Comparison of ENCODE assay signal across 1 cellular context in the genomic region with DNA sequence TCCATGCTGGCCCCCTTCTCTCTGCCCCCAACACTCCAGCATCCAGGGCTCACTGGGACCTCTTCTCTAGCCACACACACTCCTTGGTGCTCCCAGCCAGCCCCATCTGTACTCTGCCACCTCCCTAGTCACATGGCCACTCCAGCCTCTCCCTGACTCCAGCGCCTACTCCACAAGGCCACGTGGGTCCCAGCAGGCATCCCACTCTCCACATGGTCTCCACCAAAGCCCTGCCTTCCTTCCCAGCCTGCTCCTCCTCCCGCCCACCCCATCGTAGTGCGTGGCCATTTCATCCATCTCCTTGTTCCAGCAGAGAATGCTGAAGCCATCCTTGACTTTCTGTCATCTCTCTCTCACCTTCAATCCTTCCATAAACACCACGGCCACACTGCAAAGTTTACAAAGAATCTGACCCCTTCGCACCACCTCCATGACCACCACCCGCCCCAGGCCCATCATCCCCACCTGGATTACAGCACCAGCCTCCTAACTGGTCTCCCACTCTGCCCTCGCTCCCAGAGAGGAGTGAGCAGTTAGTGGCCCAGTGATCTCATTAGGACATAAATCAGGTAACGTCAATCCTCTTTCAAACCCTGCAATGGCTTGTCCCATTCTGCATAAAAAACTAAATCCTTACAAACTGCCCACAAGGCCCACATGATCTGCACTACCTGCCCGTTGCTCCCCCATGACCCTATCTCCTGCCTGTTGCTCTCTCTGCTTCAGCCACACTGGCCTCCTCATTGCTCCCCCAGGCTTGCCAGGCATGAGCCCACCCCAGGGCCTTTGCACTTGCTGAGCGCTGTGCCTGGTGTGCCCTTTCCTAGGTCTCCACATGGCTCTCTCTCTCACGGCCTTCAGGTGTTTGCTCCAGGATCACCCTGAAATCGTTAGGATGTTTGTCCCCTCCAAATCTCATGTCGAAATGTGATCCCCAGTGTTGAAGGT.
A peak's percentile ranks its signal among the peaks of the same experiment; 100 is the strongest.
TF ChIP-seq lines count a peak whose summit lies in the region.

No MANE protein-coding gene starts in this region.

TF ChIP-seq in HepG2, 621 proteins besides CTCF, POLR2A, EP300 and RAD21:
- TF ChIP-seq, protein P1, sequence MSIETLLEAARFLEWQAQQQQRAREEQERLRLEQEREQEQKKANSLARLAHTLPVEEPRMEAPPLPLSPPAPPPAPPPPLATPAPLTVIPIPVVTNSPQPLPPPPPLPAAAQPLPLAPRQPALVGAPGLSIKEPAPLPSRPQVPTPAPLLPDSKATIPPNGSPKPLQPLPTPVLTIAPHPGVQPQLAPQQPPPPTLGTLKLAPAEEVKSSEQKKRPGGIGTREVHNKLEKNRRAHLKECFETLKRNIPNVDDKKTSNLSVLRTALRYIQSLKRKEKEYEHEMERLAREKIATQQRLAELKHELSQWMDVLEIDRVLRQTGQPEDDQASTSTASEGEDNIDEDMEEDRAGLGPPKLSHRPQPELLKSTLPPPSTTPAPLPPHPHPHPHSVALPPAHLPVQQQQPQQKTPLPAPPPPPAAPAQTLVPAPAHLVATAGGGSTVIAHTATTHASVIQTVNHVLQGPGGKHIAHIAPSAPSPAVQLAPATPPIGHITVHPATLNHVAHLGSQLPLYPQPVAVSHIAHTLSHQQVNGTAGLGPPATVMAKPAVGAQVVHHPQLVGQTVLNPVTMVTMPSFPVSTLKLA (IDR thresholded peaks at IDR 0.05): peak; percentile 96
- TF ChIP-seq STAT5B (CRISPR knock-in tag; IDR thresholded peaks at IDR 0.05): no peak
